ENCODE assay signal across 31 cellular contexts in the genomic region with DNA sequence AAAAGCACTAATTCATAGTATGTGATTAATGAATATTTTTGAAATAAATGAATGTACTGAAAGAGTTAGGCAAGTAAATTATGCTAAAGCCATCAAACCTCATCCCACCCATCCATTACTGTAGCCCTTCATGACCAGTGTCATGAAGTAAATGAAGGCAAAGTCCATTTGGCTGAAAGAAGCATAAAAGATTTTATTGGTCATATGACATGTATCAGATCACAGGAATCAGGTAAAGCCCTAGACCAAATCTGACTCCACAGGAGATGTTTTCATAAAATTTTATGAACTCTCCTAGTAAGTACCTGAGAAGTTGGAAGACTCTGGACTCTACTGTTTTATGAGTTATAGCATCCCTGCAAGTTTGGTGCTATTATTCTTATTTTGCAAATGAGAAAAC.
"Had no signal": no experiment of that assay in that cellular context is flagged by ENCODE, and none has a peak within 500 bp of the region (broad histone marks: within the 10 kb centered on the region; RNA-seq: fewer than 3 reads in every experiment).

No MANE protein-coding gene starts in this region.

- H3K9me3 ChIP-seq: ovary, psoas muscle, right lobe of liver, sigmoid colon, suprapubic skin, testis, tibial artery, transverse colon, upper lobe of right lung, uterus had no signal

- H3K27ac Mint-ChIP-seq: natural killer cell; nephron; neural progenitor cell; progenitor cell of endocrine pancreas; stimulated activated memory B cell treated with anti-CD40 and anti-IgM and Interleukin-4, amounts not matched to agents 10 μg/mL and 1 μg/mL and 100 μg/mL, for 72 hours; stimulated activated naive CD8-positive, alpha-beta T cell treated with anti-CD3 and anti-CD28 coated beads, Interleukin-15, amount 100 ng/mL, for 72 hours; type B pancreatic cell had no signal

- H3K79me2 ChIP-seq: parathyroid adenoma had no signal

- H3K4me1 ChIP-seq: parathyroid adenoma, psoas muscle, right lobe of liver, sigmoid colon, spleen, suprapubic skin, testis, tibial artery, upper lobe of right lung, uterus had no signal

- H3K4me3 Mint-ChIP-seq: natural killer cell; nephron; stimulated activated memory B cell treated with anti-CD40 and anti-IgM and Interleukin-4, amounts not matched to agents 10 μg/mL and 1 μg/mL and 100 μg/mL, for 72 hours; stimulated activated naive CD8-positive, alpha-beta T cell treated with anti-CD3 and anti-CD28 coated beads, Interleukin-15, amount 100 ng/mL, for 72 hours; type B pancreatic cell had no signal

- H3K4me1 Mint-ChIP-seq: natural killer cell; stimulated activated memory B cell treated with anti-CD40 and anti-IgM and Interleukin-4, amounts not matched to agents 10 μg/mL and 1 μg/mL and 100 μg/mL, for 72 hours; stimulated activated naive CD8-positive, alpha-beta T cell treated with anti-CD3 and anti-CD28 coated beads, Interleukin-15, amount 100 ng/mL, for 72 hours had no signal

- H3K4me3 ChIP-seq: neural progenitor cell, ovary, psoas muscle, right lobe of liver, sigmoid colon, smooth muscle cell, spleen, suprapubic skin, testis, tibial artery, transverse colon, upper lobe of right lung, uterus had no signal

- H3K4me2 ChIP-seq: neural progenitor cell, smooth muscle cell had no signal

- ATAC-seq: natural killer cell; psoas muscle; right cardiac atrium; right lobe of liver; stimulated activated memory B cell treated with anti-CD40 and anti-IgM and Interleukin-4, amounts not matched to agents 10 μg/mL and 1 μg/mL and 100 μg/mL, for 72 hours; stimulated activated naive CD8-positive, alpha-beta T cell treated with anti-CD3 and anti-CD28 coated beads, Interleukin-15, amount 100 ng/mL, for 72 hours; stimulated activated naive CD8-positive, alpha-beta T cell treated with anti-CD3 and anti-CD28 coated beads, Interleukin-15, Interleukin-2, amounts not matched to agents 100 U/mL and 50 U/mL, for 24 hours; upper lobe of right lung had no signal

- H3K27me3 Mint-ChIP-seq: stimulated activated memory B cell treated with anti-CD40 and anti-IgM and Interleukin-4, amounts not matched to agents 10 μg/mL and 1 μg/mL and 100 μg/mL, for 72 hours; stimulated activated naive CD8-positive, alpha-beta T cell treated with anti-CD3 and anti-CD28 coated beads, Interleukin-15, amount 100 ng/mL, for 72 hours had no signal

- H3K36me3 ChIP-seq: neural progenitor cell, ovary, right lobe of liver, sigmoid colon, spleen, suprapubic skin, tibial artery, transverse colon, upper lobe of right lung, uterus had no signal

- H2AFZ ChIP-seq: neural progenitor cell, parathyroid adenoma had no signal

- H3K27ac ChIP-seq: neural progenitor cell, ovary, parathyroid adenoma, psoas muscle, right lobe of liver, sigmoid colon, spleen, suprapubic skin, testis, tibial artery, transverse colon, upper lobe of right lung, uterus had no signal

- H3K27me3 ChIP-seq: neural progenitor cell, ovary, right lobe of liver, sigmoid colon, spleen, suprapubic skin, testis, tibial artery, transverse colon, upper lobe of right lung, uterus had no signal

- H3K9me3 Mint-ChIP-seq: type B pancreatic cell had no signal

- H3K36me3 Mint-ChIP-seq: natural killer cell; neural progenitor cell; stimulated activated memory B cell treated with anti-CD40 and anti-IgM and Interleukin-4, amounts not matched to agents 10 μg/mL and 1 μg/mL and 100 μg/mL, for 72 hours; type B pancreatic cell had no signal

- H3K9ac ChIP-seq: neural progenitor cell, parathyroid adenoma had no signal

- DNase-seq: natural killer cell; occipital lobe; ovary; posterior cingulate gyrus; psoas muscle; right cardiac atrium; right lobe of liver; sigmoid colon; spleen; stimulated activated CD4-positive, alpha-beta T cell treated with anti-CD3 and anti-CD28 coated beads, Interleukin-12 subunit alpha, Interleukin-12 subunit beta, amount 100 ng/mL, for 4 hours; stimulated activated CD4-positive, alpha-beta T cell treated with anti-CD3 and anti-CD28 coated beads, Interleukin-1b, Interleukin-23, amount 100 ng/mL, for 48 hours; stimulated activated CD4-positive, alpha-beta T cell treated with anti-CD3 and anti-CD28 coated beads, Interleukin-4, amount 100 ng/mL, for 1 hour; stimulated activated CD4-positive, alpha-beta T cell treated with anti-CD3 and anti-CD28 coated beads, Interleukin-4, amount 100 ng/mL, for 4 hours; stimulated activated CD8-positive, alpha-beta memory T cell treated with anti-CD3 and anti-CD28 coated beads, Interleukin-4, amount 100 ng/mL, for 48 hours; stimulated activated naive CD4-positive, alpha-beta T cell; stimulated activated naive CD8-positive, alpha-beta T cell treated with anti-CD3 and anti-CD28 coated beads, Interleukin-15, amount 100 ng/mL, for 72 hours; stimulated activated naive CD8-positive, alpha-beta T cell treated with anti-CD3 and anti-CD28 coated beads, Interleukin-15, Interleukin-2, amounts not matched to agents 100 U/mL and 50 U/mL, for 24 hours; substantia nigra; testis; tibial artery; transverse colon; upper lobe of right lung; uterus had no signal
